7 cellular contexts compared by ENCODE assay signal in genomic region chr3:54853573-54854404, GRCh38.
A peak's percentile ranks its signal among the peaks of the same experiment; 100 is the strongest.
DNase-seq lines count a peak whose midpoint lies in the region; ATAC-seq, FAIRE-seq and TF ChIP-seq lines count a peak whose summit lies in the region.

No MANE protein-coding gene starts in this region.

- no peaks in the 10 kb centered on the region for H3K36me3 Mint-ChIP-seq in stimulated activated memory B cell treated with anti-CD40 and anti-IgM and Interleukin-4, amounts not matched to agents 10 μg/mL and 1 μg/mL and 100 μg/mL, for 72 hours

- FAIRE-seq in endometrium (lab: Jason Lieb, UNC) = peak; percentile 75

- no peaks in the 10 kb centered on the region for H3K79me2 ChIP-seq in mesendoderm (ENCODE audit: control insufficient read depth, insufficient read depth, low read length)

- DNase-seq in NCI-H1694 (lab: John Stamatoyannopoulos, UW) (peak; percentile 11), mesendoderm (peak; percentile 67)

- no peak overlapping the region for H2AK5ac ChIP-seq in mesendoderm (ENCODE audit: low read length)

- WGBS in mesendoderm (ENCODE audit: extremely low coverage, insufficient coverage, low lambda C conversion rate) = no CpG with 5 or more reads among the region's 20 CpGs

- H3K27ac Mint-ChIP-seq in stimulated activated memory B cell treated with anti-CD40 and anti-IgM and Interleukin-4, amounts not matched to agents 10 μg/mL and 1 μg/mL and 100 μg/mL, for 72 hours = no peak overlapping the region

- peak; percentile 75 for ATAC-seq in HG02642 (IDR thresholded peaks at IDR 0.05; ENCODE audit: poor library complexity, unreplicated experiment)
- peak; percentile 62 for ATAC-seq in stimulated activated memory B cell treated with anti-CD40 and anti-IgM and Interleukin-4, amounts not matched to agents 10 μg/mL and 1 μg/mL and 100 μg/mL, for 72 hours

- no peaks in the 10 kb centered on the region for H3K4me1 Mint-ChIP-seq in stimulated activated memory B cell treated with anti-CD40 and anti-IgM and Interleukin-4, amounts not matched to agents 10 μg/mL and 1 μg/mL and 100 μg/mL, for 72 hours

- no peak overlapping the region for H3K4ac ChIP-seq in mesendoderm (ENCODE audit: low read depth, low read length)

- TF ChIP-seq CTCF in GM12874 (IDR thresholded peaks at IDR 0.05; ENCODE audit: insufficient read depth, low read depth, low read length) (peak; percentile 90), WI38 (IDR thresholded peaks at IDR 0.05; ENCODE audit: low read depth, low read length) (peak; percentile 63)

- H3K4me1 ChIP-seq in mesendoderm (ENCODE audit: control insufficient read depth, low read depth, low read length) = peaks cover 2% of the 10 kb centered on the region

- H3K36me3 ChIP-seq in mesendoderm (ENCODE audit: control insufficient read depth, insufficient read depth, low read length) = no peaks in the 10 kb centered on the region

- no peaks in the 10 kb centered on the region for H3K9me3 Mint-ChIP-seq in stimulated activated memory B cell treated with anti-CD40 and anti-IgM and Interleukin-4, amounts not matched to agents 10 μg/mL and 1 μg/mL and 100 μg/mL, for 72 hours

- no peak overlapping the region for H3K18ac ChIP-seq in mesendoderm (ENCODE audit: low read length)

- H4K8ac ChIP-seq in mesendoderm (ENCODE audit: low read depth, low read length) = no peak overlapping the region

- H3K9ac ChIP-seq in mesendoderm (ENCODE audit: low read length) = peak overlapping the region; percentile 26

- no peak overlapping the region for H2BK15ac ChIP-seq in mesendoderm (replicated peaks; ENCODE audit: low read depth)

- H3K4me3 ChIP-seq in WI38 (ENCODE audit: low read depth, low read length) (no peak overlapping the region), mesendoderm (ENCODE audit: low read length) (no peak overlapping the region)

- H4K5ac ChIP-seq in mesendoderm (ENCODE audit: low read length) = no peak overlapping the region

- H3K27me3 Mint-ChIP-seq in stimulated activated memory B cell treated with anti-CD40 and anti-IgM and Interleukin-4, amounts not matched to agents 10 μg/mL and 1 μg/mL and 100 μg/mL, for 72 hours = no peaks in the 10 kb centered on the region

- no peaks in the 10 kb centered on the region for H3K27me3 ChIP-seq in mesendoderm (ENCODE audit: insufficient read depth, low read length, poor library complexity)

- H2BK5ac ChIP-seq in mesendoderm (ENCODE audit: low read length) = no peak overlapping the region

- no peaks in the 10 kb centered on the region for H3K79me1 ChIP-seq in mesendoderm (ENCODE audit: low read length)

- H3K27ac ChIP-seq in mesendoderm (ENCODE audit: low read depth, low read length) = no peak overlapping the region

- H3K23ac ChIP-seq in mesendoderm (ENCODE audit: low read length) = no peak overlapping the region

- no peak overlapping the region for H3K4me3 Mint-ChIP-seq in stimulated activated memory B cell treated with anti-CD40 and anti-IgM and Interleukin-4, amounts not matched to agents 10 μg/mL and 1 μg/mL and 100 μg/mL, for 72 hours

- no peak overlapping the region for H2BK120ac ChIP-seq in mesendoderm (ENCODE audit: low read depth, low read length)

- H3K4me2 ChIP-seq in mesendoderm (ENCODE audit: low read length) = no peak overlapping the region

- peak overlapping the region; percentile 58 for H3K56ac ChIP-seq in mesendoderm (ENCODE audit: low read length)
